In the genomic region with DNA sequence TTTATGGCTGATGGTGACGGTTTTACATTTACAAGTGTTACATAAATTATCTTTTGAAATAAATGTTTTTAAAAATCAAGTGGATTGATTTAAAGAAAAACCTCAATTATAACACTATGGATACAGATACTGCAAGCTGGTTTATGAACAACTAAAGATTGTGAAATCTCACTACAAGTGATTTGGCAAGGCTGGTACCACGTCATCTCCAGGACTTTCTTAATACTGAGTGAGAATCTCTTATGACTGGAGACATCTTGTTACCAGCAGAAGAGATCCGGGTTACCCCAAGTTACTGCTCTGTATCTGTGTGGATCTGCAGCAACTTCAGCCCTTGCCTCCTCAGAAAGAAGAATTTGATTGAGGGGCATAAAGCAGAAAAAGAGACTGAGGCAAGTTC, we compare ENCODE assay signal across 20 cellular contexts.
A peak's percentile ranks its signal among the peaks of the same experiment; 100 is the strongest.
DNase-seq lines count a peak whose midpoint lies in the region; ATAC-seq and TF ChIP-seq lines count a peak whose summit lies in the region.
"Had no signal": no experiment of that assay in that cellular context is flagged by ENCODE, and none has a peak within 500 bp of the region (broad histone marks: within the 10 kb centered on the region; RNA-seq: fewer than 3 reads in every experiment).

No MANE protein-coding gene starts in this region.

- H3K9me2 ChIP-seq in OCI-LY7 (ENCODE audit: insufficient read depth, low read length) = no peaks in the 10 kb centered on the region

- H4K20me1 ChIP-seq in OCI-LY7 (ENCODE audit: insufficient read depth, low read length) = no peaks in the 10 kb centered on the region

- H3K4me1 ChIP-seq in adipocyte (ENCODE audit: control insufficient read depth, insufficient read depth, low read length) = peaks cover 10% of the 10 kb centered on the region
- H3K4me1 ChIP-seq in OCI-LY7 (ENCODE audit: insufficient read depth, low read length, poor library complexity, severe bottlenecking) = peaks cover 22% of the 10 kb centered on the region

- no peak overlapping the region for H3K4me2 ChIP-seq in OCI-LY7 (ENCODE audit: low read length)

- no peak for ATAC-seq in SK-N-SH treated with all-trans-retinoic acid at 6 μM for 48 hours
- ATAC-seq: activated naive CD8-positive, alpha-beta T cell treated with anti-CD3 and anti-CD28 coated beads, Interleukin-2, amount 50 U/mL, for 24 hours; activated T-cell treated with anti-CD3 and anti-CD28 coated beads, Interleukin-2, amount 50 U/mL, for 72 hours; natural killer cell treated with Interleukin-12 subunit alpha and Interleukin-12 subunit beta and Interleukin-15 and Interleukin-18, amount 100 ng/mL, for 72 hours; stimulated activated naive CD8-positive, alpha-beta T cell treated with anti-CD3 and anti-CD28 coated beads, Interleukin-15, Interleukin-2, amounts not matched to agents 100 U/mL and 50 U/mL, for 24 hours had no signal

- no peaks in the 10 kb centered on the region for H3K79me2 ChIP-seq in OCI-LY7 (ENCODE audit: insufficient read depth, low read depth, low read length)

- H3K27me3 ChIP-seq in adipocyte (replicated peaks; ENCODE audit: control insufficient read depth, insufficient read depth, low read length) = peaks cover 19% of the 10 kb centered on the region
- H3K27me3 ChIP-seq: upper lobe of left lung had no signal

- no peak overlapping the region for H2AFZ ChIP-seq in OCI-LY7 (ENCODE audit: low read length)

- CTCF ChIA-PET in OCI-LY7 (lab: Charles Lee; ENCODE audit: unreplicated experiment) = no interaction called here

- H3K4me3 ChIP-seq in adipocyte (ENCODE audit: low read length) = no peak overlapping the region
- no peak overlapping the region for H3K4me3 ChIP-seq in foreskin fibroblast (ENCODE audit: low read depth in 1 of 2, low read length in 2 of 2)
- no peak overlapping the region for H3K4me3 ChIP-seq in OCI-LY7 (ENCODE audit: low read depth, low read length, poor library complexity, severe bottlenecking)
- H3K4me3 ChIP-seq: upper lobe of left lung had no signal

- H3K27ac ChIP-seq in OCI-LY7 (ENCODE audit: low read depth, low read length, poor library complexity, severe bottlenecking) = no peak overlapping the region
- H3K27ac ChIP-seq: upper lobe of left lung had no signal

- H3K36me3 ChIP-seq in adipocyte (ENCODE audit: control insufficient read depth, insufficient read depth, low read length, severe bottlenecking) = no peaks in the 10 kb centered on the region
- peaks cover 6% of the 10 kb centered on the region; the same call in 1 of the 2 replicates for H3K36me3 ChIP-seq in OCI-LY7 (ENCODE audit: insufficient read depth, low read length)
- H3K36me3 ChIP-seq: upper lobe of left lung had no signal

- POLR2A ChIA-PET in OCI-LY7 (lab: Charles Lee) = no interaction called here

- DNase-seq in HCEC 1CT (peak; percentile 3), adipocyte (ENCODE audit: low read depth) (peak; percentile 74), foreskin fibroblast (peak; percentile 30 to 41), stromal cell of bone marrow (ENCODE audit: low read depth) (peak; percentile 57), SIG-M5 (lab: John Stamatoyannopoulos, UW) (no peak), OCI-LY7 (ENCODE audit: low spot score) (no peak), DMS114 treated with DMSO at 0.1 percent for 48 hours (lab: John Stamatoyannopoulos, UW; ENCODE audit: unreplicated experiment) (no peak)
- DNase-seq: activated CD4-positive, alpha-beta T cell treated with anti-CD3 and anti-CD28 coated beads, Interleukin-2, amount 50 U/mL, for 4 hours; activated naive CD8-positive, alpha-beta T cell treated with anti-CD3 and anti-CD28 coated beads, Interleukin-2, amount 50 U/mL, for 24 hours; activated T-cell treated with anti-CD3 and anti-CD28 coated beads, Interleukin-2, amount 50 U/mL, for 72 hours; cerebellar nuclear complex; glutamatergic neuron; KG1; NCI-H446; OCI-M1; stimulated activated CD4-positive, alpha-beta T cell treated with anti-CD3 and anti-CD28 coated beads, Interleukin-15, amount 100 ng/mL, for 24 hours; stimulated activated naive CD8-positive, alpha-beta T cell treated with anti-CD3 and anti-CD28 coated beads, Interleukin-15, Interleukin-2, amounts not matched to agents 100 U/mL and 50 U/mL, for 24 hours had no signal

- H3K9me3 ChIP-seq in adipocyte (ENCODE audit: control insufficient read depth, low read length) = peaks cover 5% of the 10 kb centered on the region
- H3K9me3 ChIP-seq in OCI-LY7 (ENCODE audit: low read length) = peaks cover 47% of the 10 kb centered on the region

- no TSS peak for BruUV-seq in OCI-LY7 (replicated peaks; lab: Mats Ljungman, UMichigan)

- intact Hi-C loops in OCI-LY7 (cut with micrococcal nuclease; ENCODE audit: unreplicated experiment) = no loop called here

- H3K9ac ChIP-seq in adipocyte (ENCODE audit: low read length) = no peak overlapping the region

- TF ChIP-seq CTCF in foreskin fibroblast (IDR thresholded peaks at IDR 0.05; ENCODE audit: low read depth, low read length) (no peak), OCI-LY7 (conservative IDR thresholded peaks at IDR 0.05; ENCODE audit: low read length) (no peak)

TF ChIP-seq in SK-N-SH treated with all-trans-retinoic acid at 6 μM for 48 hours, 23 proteins besides CTCF, POLR2A, EP300 and RAD21:
- TF ChIP-seq ZNF565 (CRISPR knock-in tag; conservative IDR thresholded peaks at IDR 0.05; ENCODE audit: low read depth) (no peak), CSDC2 (CRISPR knock-in tag; IDR thresholded peaks at IDR 0.05) (no peak), SNAI2 (CRISPR knock-in tag; IDR thresholded peaks at IDR 0.05) (no peak), TOX (CRISPR knock-in tag; IDR thresholded peaks at IDR 0.05; ENCODE audit: borderline replicate concordance) (no peak), TCF4 (CRISPR knock-in tag; IDR thresholded peaks at IDR 0.05; ENCODE audit: borderline replicate concordance) (no peak), CSRNP3 (CRISPR knock-in tag; IDR thresholded peaks at IDR 0.05) (no peak), RARB (CRISPR knock-in tag; IDR thresholded peaks at IDR 0.05) (no peak), ZC3H10 (CRISPR knock-in tag; IDR thresholded peaks at IDR 0.05) (no peak), ZFP30 (CRISPR knock-in tag; IDR thresholded peaks at IDR 0.05) (no peak), ZNF8 (CRISPR knock-in tag; IDR thresholded peaks at IDR 0.05) (no peak)
TF ChIP-seq in SK-N-SH treated with all-trans-retinoic acid at 6 μM for 48 hours: peak in this region for 0.

Comparison
In these comparisons a context has a peak if more than half of its experiments do, and no peak if none do; other contexts are left out.
1. DNase-seq: peak in HCEC 1CT (single experiment), adipocyte (single experiment), foreskin fibroblast (2 of 2) and stromal cell of bone marrow (single experiment); none in SIG-M5 (single experiment), OCI-LY7 (single experiment) and DMS114 treated with DMSO at 0.1 percent for 48 hours (single experiment).